In the genomic region with DNA sequence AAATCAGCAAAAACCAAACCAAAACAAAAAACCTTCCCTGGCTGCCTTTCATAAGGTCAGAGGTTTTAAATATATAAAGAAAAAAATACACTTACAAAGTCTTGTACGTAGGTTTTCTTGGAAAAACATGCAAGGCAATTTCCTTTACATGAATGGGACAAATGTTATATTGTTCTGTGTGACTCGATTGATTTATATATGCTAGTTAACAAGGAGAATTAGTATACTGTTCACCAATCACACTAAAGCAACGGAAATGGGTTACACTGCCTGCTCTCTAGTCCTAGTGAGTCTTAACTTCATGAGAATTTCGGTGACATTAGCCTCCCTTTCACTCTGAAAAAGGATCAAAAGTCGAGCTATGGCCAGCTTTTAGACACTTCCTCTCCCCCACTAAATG, we compare ENCODE assay signal across 9 cellular contexts. TPM values are rescaled to one million over a fixed set of nuclear protein-coding genes. Genes with fewer than 3 reads are reported as not detected.
"Had no signal": no experiment of that assay in that cellular context is flagged by ENCODE, and none has a peak within 500 bp of the region (broad histone marks: within the 10 kb centered on the region; RNA-seq: fewer than 3 reads in every experiment).

No MANE protein-coding gene starts in this region.

- DNase-seq: H9, KG1 had no signal

- H3K4me2 ChIP-seq: GM23338 had no signal

- H2AFZ ChIP-seq: GM23338 had no signal

- ATAC-seq: GM23338, HepG2 had no signal

- H3K27ac ChIP-seq: HL-60 had no signal

- FAIRE-seq: H1, H54, HepG2 had no signal

- H3K4me3 ChIP-seq: GM23338 had no signal

RNA-seq across cellular contexts. Expression of gene GDF9, which starts 5.5 kb away (rescaled TPM):
- total RNA-seq: H1 had no signal
- polyA plus RNA-seq: IgD-negative memory B cell had no signal

RNA-seq across cellular contexts. Expression of gene SOWAHA, which starts 47.6 kb away (rescaled TPM):
- total RNA-seq: HT1080 had no signal
- polyA plus RNA-seq: IgD-negative memory B cell had no signal
